In the genomic region with DNA sequence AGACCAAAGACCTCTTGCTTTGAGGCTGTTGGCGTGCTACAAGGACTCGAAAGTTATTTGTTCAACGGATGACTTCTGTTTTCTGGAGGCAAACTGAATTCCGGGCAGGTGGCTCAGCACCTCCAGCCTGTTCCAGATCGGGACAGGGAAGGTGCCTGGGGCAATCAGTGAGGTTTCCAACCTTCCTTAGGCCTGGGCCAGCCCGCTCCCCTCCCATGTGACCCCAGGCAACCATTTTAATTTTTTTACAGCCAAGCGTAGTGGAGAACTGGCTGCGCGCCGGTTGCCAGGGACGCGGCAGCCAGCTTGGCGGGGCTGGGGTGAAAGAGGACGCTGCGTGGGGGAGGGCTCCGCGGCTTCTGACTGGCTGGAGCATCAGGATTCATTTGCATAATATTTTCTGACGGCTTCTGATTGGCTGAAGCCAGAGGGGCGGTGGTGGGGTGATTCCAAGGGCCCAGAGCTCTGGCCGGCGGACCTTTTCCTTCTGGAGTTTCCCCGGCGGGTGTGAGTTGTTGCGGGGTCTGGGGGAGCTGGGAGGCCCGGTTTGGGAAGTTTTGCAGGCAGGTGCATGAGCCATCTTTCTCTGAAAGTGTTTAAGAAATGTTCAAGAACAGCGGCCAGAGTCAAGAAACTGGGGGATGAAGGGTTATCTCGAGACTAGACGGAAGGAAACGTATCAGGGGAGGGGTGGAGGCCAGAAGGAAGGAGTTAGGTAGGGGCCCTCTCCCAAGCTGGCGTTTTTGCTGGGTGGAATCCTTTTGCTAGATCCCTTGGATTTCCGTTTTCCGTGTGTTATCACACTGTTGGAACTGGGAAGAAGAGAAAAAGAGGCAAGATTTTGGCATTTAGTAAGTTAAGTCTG, we compare ENCODE assay signal across 8 cellular contexts. TPM values are rescaled to one million over a fixed set of nuclear protein-coding genes. Genes with fewer than 3 reads are reported as not detected.
A peak's percentile ranks its signal among the peaks of the same experiment; 100 is the strongest.
DNase-seq lines count a peak whose midpoint lies in the region; TF ChIP-seq lines count a peak whose summit lies in the region.

Gene MID1IP1, plus strand, starts transcription at position 479 of the 865 bp plus-strand sequence. CDS start 3,488 bp downstream, outside the sequence.

- H4K20me1 ChIP-seq in OCI-LY7 (ENCODE audit: insufficient read depth, low read length), result no peaks in the 10 kb centered on the region

- CTCF ChIA-PET in OCI-LY7 (lab: Charles Lee; ENCODE audit: unreplicated experiment), result no interaction called here

- H3K4me1 ChIP-seq in OCI-LY7 (ENCODE audit: insufficient read depth, low read length, poor library complexity, severe bottlenecking) (peaks cover 9% of the 10 kb centered on the region), esophagus (ENCODE audit: control insufficient read depth in 2 of 2, insufficient read depth in 2 of 2, low read length in 1 of 2) (no peaks in the 10 kb centered on the region), mononuclear cell (ENCODE audit: insufficient read depth, low read length) (peaks cover 23% of the 10 kb centered on the region)

- POLR2A ChIA-PET in OCI-LY7 (lab: Charles Lee), result interaction anchor here (0.5 to 7.7 kb wide), 5 partner anchors 9 to 344 kb away, joined by 3 to 91 read pairs (median 5); no protein-coding TSS in a partner anchor

- DNase-seq in NCI-H1417 (lab: John Stamatoyannopoulos, UW) (peak in 2 of 3 experiments; percentile 41 to 77), NCI-H1417 treated with DMSO at 0.1 percent for 48 hours (lab: John Stamatoyannopoulos, UW) (no peak), HPDE6-E6E7 (ENCODE audit: extremely low spot score) (peak; percentile 61), OCI-LY7 (ENCODE audit: low spot score) (peak; percentile 88)
- peak; percentile 77 for DNase-seq in activated T-helper 1 cell treated with anti-CD3 and anti-CD28 coated beads, Interleukin-12 subunit alpha, Interleukin-12 subunit beta, Interleukin-2, Interleukin-4 antibody, amounts not matched to agents 30 ng/mL and 10 ng/mL and 1 ng/mL, durations not matched to agents 14 hours and 24 hours and 36 hours (ENCODE audit: low spot score)
- DNase-seq in stimulated activated CD8-positive, alpha-beta memory T cell treated with anti-CD3 and anti-CD28 coated beads, Interleukin-7, amount 100 ng/mL, for 48 hours (ENCODE audit: extremely low read depth in 1 of 2, low read depth in 1 of 2), result peak; percentile 46 to 63

- WGBS in esophagus, 2 donors, result 5 to 24% methylated on average over 32 of the region's 32 CpGs

- peak within 1 kb of the TSS; percentile 89 for H3K4me3 Mint-ChIP-seq in activated T-helper 1 cell treated with anti-CD3 and anti-CD28 coated beads, Interleukin-12 subunit alpha, Interleukin-12 subunit beta, Interleukin-2, Interleukin-4 antibody, amounts not matched to agents 30 ng/mL and 10 ng/mL and 1 ng/mL, durations not matched to agents 14 hours and 24 hours and 36 hours

- peak within 1 kb of the TSS; percentile 83; the same call in 1 of the 2 replicates for H2AFZ ChIP-seq in OCI-LY7 (ENCODE audit: low read length)

- H3K36me3 ChIP-seq in OCI-LY7 (ENCODE audit: insufficient read depth, low read length) (peaks cover 26% of the 10 kb centered on the region), esophagus (ENCODE audit: control insufficient read depth in 2 of 2, insufficient read depth in 2 of 2, low read length in 1 of 2) (no peaks in the 10 kb centered on the region)

- H3K27ac ChIP-seq in OCI-LY7 (ENCODE audit: low read depth, low read length, poor library complexity, severe bottlenecking) (peak within 1 kb of the TSS; percentile 89), esophagus (ENCODE audit: low read depth in 2 of 2, low read length in 1 of 2) (peak within 1 kb of the TSS; percentile 75 to 89)

- BruUV-seq in OCI-LY7 (replicated peaks; lab: Mats Ljungman, UMichigan), result no TSS peak

- H3K4me3 ChIP-seq in OCI-LY7 (ENCODE audit: low read depth, low read length, poor library complexity, severe bottlenecking) (peak within 1 kb of the TSS; percentile 99), esophagus (ENCODE audit: low read depth in 1 of 2, low read length in 2 of 2) (peak within 1 kb of the TSS; percentile 47 to 51), mononuclear cell (ENCODE audit: low read length) (peak within 1 kb of the TSS; percentile 51)

- H3K9me2 ChIP-seq in OCI-LY7 (ENCODE audit: insufficient read depth, low read length), result no peaks in the 10 kb centered on the region

- TF ChIP-seq CTCF in OCI-LY7 (conservative IDR thresholded peaks at IDR 0.05; ENCODE audit: low read length), result no peak

- H3K27ac Mint-ChIP-seq in activated T-helper 1 cell treated with anti-CD3 and anti-CD28 coated beads, Interleukin-12 subunit alpha, Interleukin-12 subunit beta, Interleukin-2, Interleukin-4 antibody, amounts not matched to agents 30 ng/mL and 10 ng/mL and 1 ng/mL, durations not matched to agents 14 hours and 24 hours and 36 hours, result peak within 1 kb of the TSS; percentile 91

- no peaks in the 10 kb centered on the region for H3K9me3 Mint-ChIP-seq in activated T-helper 1 cell treated with anti-CD3 and anti-CD28 coated beads, Interleukin-12 subunit alpha, Interleukin-12 subunit beta, Interleukin-2, Interleukin-4 antibody, amounts not matched to agents 30 ng/mL and 10 ng/mL and 1 ng/mL, durations not matched to agents 14 hours and 24 hours and 36 hours

- H3K9me3 ChIP-seq in OCI-LY7 (ENCODE audit: low read length) (no peaks in the 10 kb centered on the region), esophagus (ENCODE audit: control insufficient read depth in 2 of 2, insufficient read depth in 1 of 2, low read depth in 1 of 2, low read length in 1 of 2) (no peaks in the 10 kb centered on the region), mononuclear cell (ENCODE audit: low read depth, low read length) (no peaks in the 10 kb centered on the region)

- H3K36me3 Mint-ChIP-seq in activated T-helper 1 cell treated with anti-CD3 and anti-CD28 coated beads, Interleukin-12 subunit alpha, Interleukin-12 subunit beta, Interleukin-2, Interleukin-4 antibody, amounts not matched to agents 30 ng/mL and 10 ng/mL and 1 ng/mL, durations not matched to agents 14 hours and 24 hours and 36 hours (ENCODE audit: low read depth), result peaks cover 24% of the 10 kb centered on the region

- H3K27me3 ChIP-seq in esophagus (ENCODE audit: control insufficient read depth in 1 of 2, insufficient read depth in 2 of 2, low read length in 2 of 2) (no peaks in the 10 kb centered on the region), mononuclear cell (ENCODE audit: insufficient read depth, low read length) (no peaks in the 10 kb centered on the region)

- no peaks in the 10 kb centered on the region for H3K27me3 Mint-ChIP-seq in activated T-helper 1 cell treated with anti-CD3 and anti-CD28 coated beads, Interleukin-12 subunit alpha, Interleukin-12 subunit beta, Interleukin-2, Interleukin-4 antibody, amounts not matched to agents 30 ng/mL and 10 ng/mL and 1 ng/mL, durations not matched to agents 14 hours and 24 hours and 36 hours (ENCODE audit: insufficient read depth)

- peaks cover 7% of the 10 kb centered on the region for H3K4me1 Mint-ChIP-seq in activated T-helper 1 cell treated with anti-CD3 and anti-CD28 coated beads, Interleukin-12 subunit alpha, Interleukin-12 subunit beta, Interleukin-2, Interleukin-4 antibody, amounts not matched to agents 30 ng/mL and 10 ng/mL and 1 ng/mL, durations not matched to agents 14 hours and 24 hours and 36 hours (ENCODE audit: low read depth)

- intact Hi-C loops in OCI-LY7 (cut with micrococcal nuclease; ENCODE audit: unreplicated experiment), result loop anchor here (2.0 to 10.0 kb wide), 6 partner anchors 344 to 1844 kb away; partner anchors contain the start of genes CXorf38 and CYBB
- intact Hi-C loops in activated T-helper 1 cell treated with anti-CD3 and anti-CD28 coated beads, Interleukin-12 subunit alpha, Interleukin-12 subunit beta, Interleukin-2, Interleukin-4 antibody, amounts not matched to agents 30 ng/mL and 10 ng/mL and 1 ng/mL, durations not matched to agents 14 hours and 24 hours and 36 hours (cut with micrococcal nuclease), result loop anchor here (1.0 to 10.0 kb wide), 12 partner anchors 10 to 1306 kb away; no protein-coding TSS in a partner anchor

- peak within 1 kb of the TSS; percentile 81 for H3K4me2 ChIP-seq in OCI-LY7 (ENCODE audit: low read length)

- peaks cover 38% of the 10 kb centered on the region for H3K79me2 ChIP-seq in OCI-LY7 (ENCODE audit: insufficient read depth, low read depth, low read length)

RNA-seq across cellular contexts. Expression of gene MID1IP1, which starts in this region (rescaled TPM):
- total RNA-seq in OCI-LY7 (2014; rRNA removed; shearing (Covaris generic)), result 88.6 and 92.7 TPM in 2 replicates
- 80.4 and 83.4 TPM in 2 replicates for total RNA-seq in OCI-LY7 (2022)
- total RNA-seq in activated T-helper 1 cell treated with anti-CD3 and anti-CD28 coated beads, Interleukin-12 subunit alpha, Interleukin-12 subunit beta, Interleukin-2, Interleukin-4 antibody, amounts not matched to agents 30 ng/mL and 10 ng/mL and 1 ng/mL, durations not matched to agents 14 hours and 24 hours and 36 hours, result 106 and 108 TPM in 2 replicates
- polyA plus RNA-seq in esophagus, result 10 to 100 TPM; 16.7 to 43.3 TPM
- total RNA-seq in mononuclear cell, result 61.2 TPM

Comparison
In these comparisons a context has a peak if more than half of its experiments do, and no peak if none do; other contexts are left out.
1. H3K4me3 ChIP-seq: peak in every context shown above with its lines; median percentile 99 in OCI-LY7; 51 in mononuclear cell; 49 in esophagus.